Comparison of ENCODE assay signal across 8 cellular contexts in the genomic region with DNA sequence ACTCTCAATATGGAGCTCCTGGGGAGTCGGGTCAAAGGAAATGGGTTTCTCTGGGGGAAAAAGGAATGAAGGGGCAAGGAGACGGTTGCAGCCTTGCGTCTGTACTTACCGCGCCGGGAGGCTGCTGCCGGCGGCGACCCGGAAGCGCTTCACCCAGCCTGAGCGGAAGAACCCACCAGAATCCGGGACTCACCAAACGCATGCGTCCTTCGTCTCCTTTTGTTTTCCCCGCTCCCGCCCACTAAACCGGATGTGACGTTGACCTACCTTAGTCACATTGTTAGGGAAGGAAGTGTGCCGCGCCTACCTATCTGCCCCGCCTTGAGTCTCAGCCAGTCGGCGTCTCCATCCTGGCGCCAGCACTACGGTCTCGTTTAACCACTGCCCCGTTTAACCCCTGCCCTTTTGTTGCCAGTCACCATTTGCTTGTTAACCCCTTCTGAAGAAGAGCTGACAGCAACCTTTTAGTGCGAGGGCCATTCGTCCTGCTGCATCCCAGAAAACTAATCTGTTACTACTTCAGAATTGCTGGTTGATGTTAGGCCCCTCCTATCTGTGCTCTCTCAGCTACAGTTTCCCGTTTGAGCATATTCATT. TPM values are rescaled to one million over a fixed set of nuclear protein-coding genes. Genes with fewer than 3 reads are reported as not detected.
DNase-seq lines count a peak whose midpoint lies in the region; ATAC-seq and TF ChIP-seq lines count a peak whose summit lies in the region.

A gene (minus strand): TSS at position 155 of the 596 bp plus-strand sequence. CDS start 1,419 bp downstream, outside the sequence.

- in situ Hi-C loops in KBM-7 (cut with MboI; ENCODE audit: low pct_unique_long_range_greater_than_20kb, low sequenced_read_pairs) = no loop called here

- H3K36me3 ChIP-seq in muscle layer of colon (ENCODE audit: insufficient read depth, low read length) = peaks cover 23% of the 10 kb centered on the region

- H3K27ac ChIP-seq in muscle layer of colon (ENCODE audit: low read depth, low read length) = peak within 1 kb of the TSS; percentile 96

- H3K9me3 Mint-ChIP-seq in activated T-cell treated with anti-CD3 and anti-CD28 coated beads, Interleukin-2, amount 50 U/mL, for 4 hours = no peaks in the 10 kb centered on the region

- H3K9ac ChIP-seq in muscle layer of colon (ENCODE audit: low read length) = peak within 1 kb of the TSS; percentile 88

- H3K4me1 Mint-ChIP-seq in activated T-cell treated with anti-CD3 and anti-CD28 coated beads, Interleukin-2, amount 50 U/mL, for 4 hours (ENCODE audit: low read depth) = peaks cover 21% of the 10 kb centered on the region

- H3K4me1 ChIP-seq in muscle layer of colon (ENCODE audit: insufficient read depth, low read length) = peaks cover 12% of the 10 kb centered on the region

- peak; percentile 63 for ATAC-seq in GM21717 (IDR thresholded peaks at IDR 0.05; ENCODE audit: unreplicated experiment)
- ATAC-seq in activated T-cell treated with anti-CD3 and anti-CD28 coated beads, Interleukin-2, amount 50 U/mL, for 4 hours = peak; percentile 86 to 87
- ATAC-seq in esophagus mucosa = peak; percentile 92

- peak within 1 kb of the TSS; percentile 57 to 63 for H3K4me3 ChIP-seq in muscle layer of colon (ENCODE audit: low read depth in 1 of 2, low read length in 2 of 2)

- H3K9me3 ChIP-seq in muscle layer of colon (ENCODE audit: low read length) = no peaks in the 10 kb centered on the region

- DNase-seq in DMS153 (lab: John Stamatoyannopoulos, UW) (peak; percentile 99), KBM-7 (peak; percentile 99)
- DNase-seq in activated T-cell treated with anti-CD3 and anti-CD28 coated beads, Interleukin-2, amount 50 U/mL, for 4 hours = peak; percentile 99
- DNase-seq in stimulated activated CD8-positive, alpha-beta memory T cell treated with anti-CD3 and anti-CD28 coated beads, Interleukin-7, amount 100 ng/mL, for 24 hours (ENCODE audit: low read depth) = peak; percentile 98

- peaks cover 1% of the 10 kb centered on the region for H3K27me3 Mint-ChIP-seq in activated T-cell treated with anti-CD3 and anti-CD28 coated beads, Interleukin-2, amount 50 U/mL, for 4 hours (ENCODE audit: low read depth)

- H3K36me3 Mint-ChIP-seq in activated T-cell treated with anti-CD3 and anti-CD28 coated beads, Interleukin-2, amount 50 U/mL, for 4 hours (ENCODE audit: insufficient read depth) = peaks cover 11% of the 10 kb centered on the region

- peak within 1 kb of the TSS; percentile 96 for H3K4me3 Mint-ChIP-seq in activated T-cell treated with anti-CD3 and anti-CD28 coated beads, Interleukin-2, amount 50 U/mL, for 4 hours

- no peaks in the 10 kb centered on the region for H3K27me3 ChIP-seq in muscle layer of colon (ENCODE audit: control insufficient read depth in 1 of 2, insufficient read depth in 2 of 2, low read length in 2 of 2)

TF ChIP-seq in PFSK-1, 5 proteins besides CTCF, POLR2A, EP300 and RAD21:
- TF ChIP-seq, protein P1, sequence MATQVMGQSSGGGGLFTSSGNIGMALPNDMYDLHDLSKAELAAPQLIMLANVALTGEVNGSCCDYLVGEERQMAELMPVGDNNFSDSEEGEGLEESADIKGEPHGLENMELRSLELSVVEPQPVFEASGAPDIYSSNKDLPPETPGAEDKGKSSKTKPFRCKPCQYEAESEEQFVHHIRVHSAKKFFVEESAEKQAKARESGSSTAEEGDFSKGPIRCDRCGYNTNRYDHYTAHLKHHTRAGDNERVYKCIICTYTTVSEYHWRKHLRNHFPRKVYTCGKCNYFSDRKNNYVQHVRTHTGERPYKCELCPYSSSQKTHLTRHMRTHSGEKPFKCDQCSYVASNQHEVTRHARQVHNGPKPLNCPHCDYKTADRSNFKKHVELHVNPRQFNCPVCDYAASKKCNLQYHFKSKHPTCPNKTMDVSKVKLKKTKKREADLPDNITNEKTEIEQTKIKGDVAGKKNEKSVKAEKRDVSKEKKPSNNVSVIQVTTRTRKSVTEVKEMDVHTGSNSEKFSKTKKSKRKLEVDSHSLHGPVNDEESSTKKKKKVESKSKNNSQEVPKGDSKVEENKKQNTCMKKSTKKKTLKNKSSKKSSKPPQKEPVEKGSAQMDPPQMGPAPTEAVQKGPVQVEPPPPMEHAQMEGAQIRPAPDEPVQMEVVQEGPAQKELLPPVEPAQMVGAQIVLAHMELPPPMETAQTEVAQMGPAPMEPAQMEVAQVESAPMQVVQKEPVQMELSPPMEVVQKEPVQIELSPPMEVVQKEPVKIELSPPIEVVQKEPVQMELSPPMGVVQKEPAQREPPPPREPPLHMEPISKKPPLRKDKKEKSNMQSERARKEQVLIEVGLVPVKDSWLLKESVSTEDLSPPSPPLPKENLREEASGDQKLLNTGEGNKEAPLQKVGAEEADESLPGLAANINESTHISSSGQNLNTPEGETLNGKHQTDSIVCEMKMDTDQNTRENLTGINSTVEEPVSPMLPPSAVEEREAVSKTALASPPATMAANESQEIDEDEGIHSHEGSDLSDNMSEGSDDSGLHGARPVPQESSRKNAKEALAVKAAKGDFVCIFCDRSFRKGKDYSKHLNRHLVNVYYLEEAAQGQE (IDR thresholded peaks at IDR 0.05; ENCODE audit: insufficient read depth in 1 of 2, low read depth in 2 of 2, low read length in 2 of 2) = no peak
- TF ChIP-seq POLR2AphosphoS5 (IDR thresholded peaks at IDR 0.05; ENCODE audit: low read depth, low read length) = peak; percentile 97
- TF ChIP-seq SIN3A (IDR thresholded peaks at IDR 0.05; ENCODE audit: borderline replicate concordance, insufficient read depth, low read length) = peak; percentile 49; the same call in 1 of the 2 replicates
- TF ChIP-seq TAF1 (IDR thresholded peaks at IDR 0.05; ENCODE audit: borderline replicate concordance, insufficient read depth, low read length) = peak; percentile 70; the same call in 1 of the 2 replicates
- peak; percentile 64 for TF ChIP-seq FOXP2 (optimal IDR thresholded peaks at IDR 0.05; ENCODE audit: borderline replicate concordance, extremely low read depth, extremely low read length, insufficient read depth)

RNA-seq across cellular contexts. Expression of the gene that starts here (rescaled TPM):
- 38.7 TPM for polyA plus RNA-seq in PFSK-1 (2012; ENCODE audit: insufficient read length, low read depth)
- total RNA-seq in activated T-cell treated with anti-CD3 and anti-CD28 coated beads, Interleukin-2, amount 50 U/mL, for 4 hours = 10 to 100 TPM; 56.2 to 68.9 (median 58.9) TPM
- total RNA-seq in esophagus mucosa = 46.0 TPM

Comparison
In these comparisons a context has a peak if more than half of its experiments do, and no peak if none do; other contexts are left out.
1. Peak in every context shown above with its lines: DNase-seq, ATAC-seq, H3K4me3 ChIP-seq and H3K27ac ChIP-seq.